ENCODE assay signal across 1 cellular context in genomic region chr10:45502458-45502857, GRCh38.
TF ChIP-seq lines count a peak whose summit lies in the region.

No MANE protein-coding gene starts in this region.

TF ChIP-seq in GM23338, 12 proteins besides CTCF, POLR2A, EP300 and RAD21 (continued from another document):
- no peak for TF ChIP-seq ZNF462 (CRISPR knock-in tag; IDR thresholded peaks at IDR 0.05)
- no peak for TF ChIP-seq ZNF114 (CRISPR knock-in tag; IDR thresholded peaks at IDR 0.05)
- TF ChIP-seq POLR2AphosphoS5 (IDR thresholded peaks at IDR 0.05; ENCODE audit: low read depth) = no peak
- no peak for TF ChIP-seq CREB1 (CRISPR knock-in tag; IDR thresholded peaks at IDR 0.05; ENCODE audit: low read depth)
- TF ChIP-seq ETS1 (IDR thresholded peaks at IDR 0.05) = no peak
- no peak for TF ChIP-seq STAT1 (IDR thresholded peaks at IDR 0.05; ENCODE audit: unreplicated experiment)
- no peak for TF ChIP-seq EZH2phosphoT487 (IDR thresholded peaks at IDR 0.05; ENCODE audit: unreplicated experiment)
- TF ChIP-seq JUNB (IDR thresholded peaks at IDR 0.05; ENCODE audit: unreplicated experiment) = no peak
